In the genomic region with DNA sequence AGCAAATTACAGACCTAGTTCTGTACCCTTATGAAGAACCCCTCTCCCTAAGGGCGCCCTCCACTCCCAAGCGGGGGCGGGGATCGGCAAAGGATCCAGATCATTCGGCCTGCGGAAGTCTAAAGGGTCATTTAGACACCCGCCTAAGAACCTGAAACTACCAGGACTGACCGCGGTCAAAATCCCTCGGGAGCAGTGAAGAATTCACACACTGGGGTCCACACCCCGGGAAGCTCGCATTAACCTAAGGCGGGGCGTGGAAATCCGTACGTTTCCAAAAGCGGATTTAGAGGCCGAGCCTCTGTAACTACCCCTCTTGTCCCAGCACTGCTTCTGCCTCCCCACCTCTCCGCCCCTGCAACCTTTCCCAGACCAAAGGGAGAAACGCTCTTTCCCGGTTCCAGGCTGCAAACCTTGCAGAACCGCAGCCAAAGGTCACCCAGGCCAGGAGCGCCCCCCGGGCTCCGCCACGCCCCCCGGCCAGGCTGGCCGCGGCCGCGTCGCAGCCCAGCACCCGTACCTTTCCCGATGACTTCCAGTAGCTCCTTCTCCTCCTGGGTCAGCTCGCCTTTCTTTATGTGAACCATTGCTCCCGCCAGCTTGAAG, we compare ENCODE assay signal across 8 cellular contexts. TPM values are rescaled to one million over a fixed set of nuclear protein-coding genes. Genes with fewer than 3 reads are reported as not detected.
DNase-seq lines count a peak whose midpoint lies in the region; ATAC-seq and TF ChIP-seq lines count a peak whose summit lies in the region.

No MANE protein-coding gene starts in this region.

- ATAC-seq in DND-41 (ENCODE audit: insufficient read depth, low read depth) (peak; percentile 13), HG02571 (IDR thresholded peaks at IDR 0.05; ENCODE audit: unreplicated experiment) (peak; percentile 18), GM21786 (IDR thresholded peaks at IDR 0.05; ENCODE audit: unreplicated experiment) (no peak)

- H3K4me3 ChIP-seq in DND-41 (ENCODE audit: low read depth in 1 of 2, low read length in 2 of 2) (peak overlapping the region; percentile 84 to 85), SK-N-SH (ENCODE audit: low read depth in 2 of 2, low read length in 1 of 2) (peak overlapping the region; percentile 84 to 100), endodermal cell (ENCODE audit: low read length) (peak overlapping the region; percentile 97), muscle layer of duodenum (ENCODE audit: low read depth in 1 of 2, low read length in 2 of 2) (peak overlapping the region; percentile 93 to 99), urinary bladder (ENCODE audit: low read depth, low read length) (peak overlapping the region; percentile 95)

- peak overlapping the region; percentile 85 for H3K4me3 Mint-ChIP-seq in endodermal cell

- peaks cover 87% of the 10 kb centered on the region for H3K79me2 ChIP-seq in DND-41 (ENCODE audit: insufficient read depth, low read length)
- H3K79me2 ChIP-seq in SK-N-SH (ENCODE audit: insufficient read depth), result peaks cover 79% of the 10 kb centered on the region

- H3K36me3 ChIP-seq in DND-41 (ENCODE audit: insufficient read depth, low read length), result no peaks in the 10 kb centered on the region
- H3K36me3 ChIP-seq in SK-N-SH (replicated peaks in 1 of 2; ENCODE audit: control insufficient read depth in 1 of 2, insufficient read depth in 2 of 2, low read length in 1 of 2), result peaks cover 3 to 14% of the 10 kb centered on the region in 2 experiments
- H3K36me3 ChIP-seq in endodermal cell (ENCODE audit: control insufficient read depth, insufficient read depth, low read length), result no peaks in the 10 kb centered on the region
- H3K36me3 ChIP-seq in muscle layer of duodenum (ENCODE audit: control insufficient read depth in 1 of 2, insufficient read depth in 2 of 2, low read length in 2 of 2), result peaks cover 0 to 3% of the 10 kb centered on the region in 2 donors
- H3K36me3 ChIP-seq in urinary bladder (ENCODE audit: insufficient read depth), result no peaks in the 10 kb centered on the region

- H3F3A ChIP-seq in SK-N-SH (replicated peaks; ENCODE audit: insufficient read depth), result peaks cover 13% of the 10 kb centered on the region

- no peak for TF ChIP-seq CTCF in DND-41 (IDR thresholded peaks at IDR 0.05; ENCODE audit: borderline replicate concordance, extremely low read depth, low read length, poor library complexity, severe bottlenecking)
- TF ChIP-seq CTCF in SK-N-SH (IDR thresholded peaks at IDR 0.05), result peak; percentile 21; the same call in 1 of the 2 replicates
- TF ChIP-seq CTCF in endodermal cell (conservative IDR thresholded peaks at IDR 0.05), result peak; percentile 18

- no peaks in the 10 kb centered on the region for H3K9me2 ChIP-seq in SK-N-SH

- H3K9ac ChIP-seq in DND-41 (ENCODE audit: low read depth, low read length) (peak overlapping the region; percentile 74), SK-N-SH (peak overlapping the region; percentile 80), endodermal cell (ENCODE audit: extremely low read depth, low read length, poor library complexity, severe bottlenecking) (peak overlapping the region; percentile 97)

- TF ChIP-seq RAD21 in SK-N-SH (IDR thresholded peaks at IDR 0.05; ENCODE audit: low read length), result no peak

- CTCF ChIA-PET in SK-N-SH (lab: Yijun Ruan, JAX), result interaction anchor here (1.0 to 1.5 kb wide), 4 partner anchors 23 to 61 kb away, joined by 3 to 5 read pairs (median 3); no protein-coding TSS in a partner anchor

- WGBS in SK-N-SH (ENCODE audit: low lambda C conversion rate), result under 1% methylated on average over 30 of the region's 36 CpGs
- WGBS in endodermal cell (ENCODE audit: insufficient coverage in 1 of 2, insufficient read length in 1 of 2), 2 experiments, result 0% methylated on average over 5 to 36 of the region's 36 CpGs
- under 1% methylated on average over 36 of the region's 36 CpGs for WGBS in urinary bladder

- H3K4me1 ChIP-seq in DND-41 (ENCODE audit: insufficient read depth, low read length) (peaks cover 49% of the 10 kb centered on the region), SK-N-SH (ENCODE audit: control insufficient read depth in 1 of 2, insufficient read depth in 2 of 2, low read depth in 1 of 2, low read length in 1 of 2) (peaks cover 26 to 27% of the 10 kb centered on the region in 2 experiments), endodermal cell (ENCODE audit: control insufficient read depth, insufficient read depth, low read length) (peaks cover 9% of the 10 kb centered on the region), muscle layer of duodenum (ENCODE audit: control insufficient read depth in 1 of 2, insufficient read depth in 2 of 2, low read length in 2 of 2) (peaks cover 16 to 34% of the 10 kb centered on the region in 2 donors), urinary bladder (ENCODE audit: insufficient read depth) (peaks cover 2% of the 10 kb centered on the region)

- H3K27me3 ChIP-seq in DND-41 (ENCODE audit: insufficient read depth, low read length, poor library complexity), result no peaks in the 10 kb centered on the region
- no peaks in the 10 kb centered on the region for H3K27me3 ChIP-seq in SK-N-SH (ENCODE audit: insufficient read depth)
- no peaks in the 10 kb centered on the region for H3K27me3 ChIP-seq in endodermal cell (ENCODE audit: control insufficient read depth, insufficient read depth, low read length, poor library complexity, severe bottlenecking)
- no peaks in the 10 kb centered on the region for H3K27me3 ChIP-seq in muscle layer of duodenum (ENCODE audit: low read depth, low read length)

- H3K4me2 ChIP-seq in DND-41 (ENCODE audit: insufficient read depth, low read length) (peak overlapping the region; percentile 77), SK-N-SH (peak overlapping the region; percentile 94)

- peaks cover 14% of the 10 kb centered on the region for H3K36me3 Mint-ChIP-seq in endodermal cell (ENCODE audit: low read depth)

- H3K27ac ChIP-seq in DND-41 (ENCODE audit: low read length) (peak overlapping the region; percentile 80), SK-N-SH (ENCODE audit: low read depth in 2 of 2, low read length in 1 of 2) (peak overlapping the region; percentile 87 to 97), endodermal cell (ENCODE audit: low read depth, low read length) (peak overlapping the region; percentile 72), muscle layer of duodenum (ENCODE audit: low read length) (peak overlapping the region; percentile 88), urinary bladder (ENCODE audit: low read depth) (peak overlapping the region; percentile 93)

- POLR2A ChIA-PET in SK-N-SH (lab: Yijun Ruan, JAX), result interaction anchor here (0.6 to 1.9 kb wide), 6 partner anchors 9 to 225 kb away, joined by 3 to 4 read pairs (median 3); no protein-coding TSS in a partner anchor

- peaks cover 26% of the 10 kb centered on the region; the same call in 1 of the 2 replicates for H4K20me1 ChIP-seq in DND-41 (ENCODE audit: insufficient read depth, low read length)
- H4K20me1 ChIP-seq in SK-N-SH (ENCODE audit: insufficient read depth), result peaks cover 29% of the 10 kb centered on the region; the same call in 1 of the 2 replicates

- peak overlapping the region; percentile 84 for H2AFZ ChIP-seq in DND-41 (ENCODE audit: low read depth, low read length)
- peak overlapping the region; percentile 90 for H2AFZ ChIP-seq in SK-N-SH (ENCODE audit: low read depth)

- DNase-seq in DND-41 (no peak), SK-N-SH (peak; percentile 85), endodermal cell (no peak), amniotic stem cell (lab: John Stamatoyannopoulos, UW) (no peak)

- no peaks in the 10 kb centered on the region for H3K27me3 Mint-ChIP-seq in endodermal cell (ENCODE audit: insufficient read depth)

- no peaks in the 10 kb centered on the region for H3K9me3 Mint-ChIP-seq in endodermal cell

- H3K4me1 Mint-ChIP-seq in endodermal cell, result peaks cover 45% of the 10 kb centered on the region

- H3K27ac Mint-ChIP-seq in endodermal cell, result peak overlapping the region; percentile 100

- no peak for TF ChIP-seq EP300 in SK-N-SH (IDR thresholded peaks at IDR 0.05; ENCODE audit: borderline replicate concordance in 1 of 2, low read depth in 1 of 2, low read length in 1 of 2)

- H3K9me3 ChIP-seq in DND-41 (ENCODE audit: insufficient read depth, low read length, severe bottlenecking), result no peaks in the 10 kb centered on the region
- H3K9me3 ChIP-seq in SK-N-SH, result no peaks in the 10 kb centered on the region
- H3K9me3 ChIP-seq in endodermal cell (ENCODE audit: control insufficient read depth, low read length), result no peaks in the 10 kb centered on the region
- no peaks in the 10 kb centered on the region for H3K9me3 ChIP-seq in muscle layer of duodenum (ENCODE audit: control insufficient read depth in 1 of 2, low read length in 2 of 2)

TF ChIP-seq in SK-N-SH, 30 proteins besides CTCF, POLR2A, EP300 and RAD21:
- TF ChIP-seq NRF1 (IDR thresholded peaks at IDR 0.05; ENCODE audit: low read depth, low read length) (no peak), NFIC (IDR thresholded peaks at IDR 0.05; ENCODE audit: borderline replicate concordance) (peak; percentile 15; the same call in 1 of the 2 replicates), SIN3A (IDR thresholded peaks at IDR 0.05; ENCODE audit: borderline replicate concordance, low read depth, low read length) (no peak; the same call in 1 of the 2 replicates), TCF12 (IDR thresholded peaks at IDR 0.05) (no peak), GATA2 (CRISPR knock-in tag; IDR thresholded peaks at IDR 0.05) (peak; percentile 30; the same call in 1 of the 2 replicates), ELF1 (IDR thresholded peaks at IDR 0.05) (peak; percentile 3; the same call in 1 of the 2 replicates)
- TF ChIP-seq, protein P1, sequence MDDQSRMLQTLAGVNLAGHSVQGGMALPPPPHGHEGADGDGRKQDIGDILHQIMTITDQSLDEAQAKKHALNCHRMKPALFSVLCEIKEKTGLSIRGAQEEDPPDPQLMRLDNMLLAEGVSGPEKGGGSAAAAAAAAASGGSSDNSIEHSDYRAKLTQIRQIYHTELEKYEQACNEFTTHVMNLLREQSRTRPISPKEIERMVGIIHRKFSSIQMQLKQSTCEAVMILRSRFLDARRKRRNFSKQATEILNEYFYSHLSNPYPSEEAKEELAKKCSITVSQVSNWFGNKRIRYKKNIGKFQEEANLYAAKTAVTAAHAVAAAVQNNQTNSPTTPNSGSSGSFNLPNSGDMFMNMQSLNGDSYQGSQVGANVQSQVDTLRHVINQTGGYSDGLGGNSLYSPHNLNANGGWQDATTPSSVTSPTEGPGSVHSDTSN (IDR thresholded peaks at IDR 0.05), result no peak

RNA-seq across cellular contexts. Expression of gene ANKMY2, which starts 0.5 kb away (rescaled TPM):
- polyA plus RNA-seq in SK-N-SH (2012; rRNA removed) (15.8 and 22.4 TPM in 2 replicates), urinary bladder (20.6 TPM)
- polyA plus RNA-seq in SK-N-SH (2012; cell fraction: cytosol; rRNA removed), result 21.3 and 22.1 TPM in 2 replicates
- polyA plus RNA-seq in SK-N-SH (2012; cell fraction: nucleus; rRNA removed), result 11.9 and 25.6 TPM in 2 replicates
- total RNA-seq in endodermal cell (10 to 100 TPM; 37.7 to 73.4 TPM), urinary bladder (53.1 TPM)
- 31.6 TPM for polyA plus RNA-seq in endodermal cell (2013, experiment 1 of 2)
- polyA plus RNA-seq in endodermal cell (2013, experiment 2 of 2), result 28.4 TPM

RNA-seq across cellular contexts. Expression of gene BZW2, which starts 0.9 kb away (rescaled TPM):
- polyA plus RNA-seq in SK-N-SH (2012; rRNA removed) (60.4 and 71.9 TPM in 2 replicates), urinary bladder (68.9 TPM)
- polyA plus RNA-seq in SK-N-SH (2012; cell fraction: cytosol; rRNA removed), result 94.5 and 115 TPM in 2 replicates
- 43.2 and 51.1 TPM in 2 replicates for polyA plus RNA-seq in SK-N-SH (2012; cell fraction: nucleus; rRNA removed)
- total RNA-seq in endodermal cell (10 to 100 TPM; 75.1 to 87.7 TPM), urinary bladder (70.1 TPM)
- 129 TPM for polyA plus RNA-seq in endodermal cell (2013, experiment 1 of 2)
- 117 TPM for polyA plus RNA-seq in endodermal cell (2013, experiment 2 of 2)
